ENCODE assay signal across 13 cellular contexts in the genomic region with DNA sequence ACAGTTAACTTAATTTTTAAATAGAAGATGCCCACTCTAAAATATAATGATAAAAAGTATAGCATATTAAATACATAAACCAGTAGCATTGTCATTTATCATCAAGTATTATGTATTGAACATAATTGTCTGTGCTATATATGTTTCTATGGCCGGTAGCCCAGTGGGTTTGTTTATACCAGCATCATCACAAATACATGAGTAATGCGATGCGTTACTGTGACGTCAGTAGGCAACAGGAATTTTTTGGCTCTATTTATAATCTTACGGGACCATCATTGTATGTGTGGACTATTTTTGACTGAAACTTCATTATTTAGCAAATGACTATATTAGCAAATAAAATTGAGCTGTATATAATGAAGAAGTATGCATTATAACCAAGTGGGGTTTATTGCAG.
DNase-seq lines count a peak whose midpoint lies in the region; TF ChIP-seq lines count a peak whose summit lies in the region.
"Had no signal": no experiment of that assay in that cellular context is flagged by ENCODE, and none has a peak within 500 bp of the region (broad histone marks: within the 10 kb centered on the region; RNA-seq: fewer than 3 reads in every experiment).

No MANE protein-coding gene starts in this region.

- no peak overlapping the region for H3K4me3 ChIP-seq in choroid plexus epithelial cell (ENCODE audit: low read depth, low read length)
- H3K4me3 ChIP-seq: BLaER1 treated with 17β-estradiol and CSF1 and Interleukin-3, amounts not matched to agents 10 nM and 100 nM; HAP-1 had no signal

- TF ChIP-seq CTCF in choroid plexus epithelial cell (conservative IDR thresholded peaks at IDR 0.05; ENCODE audit: low read depth, low read length) = no peak

- peak; percentile 19 for DNase-seq in EH (ENCODE audit: low read depth)
- peak; percentile 12 for DNase-seq in NCI-H460 (ENCODE audit: extremely low read depth, low read depth)
- DNase-seq in choroid plexus epithelial cell (ENCODE audit: low read depth) = peak; percentile 54
- DNase-seq in iris pigment epithelial cell (ENCODE audit: low read depth) = peak; percentile 76
- DNase-seq in posterior vena cava (ENCODE audit: low spot score) = no peak
- no peak for DNase-seq in ecto neural progenitor cell (ENCODE audit: low spot score)
- DNase-seq in putamen (ENCODE audit: low spot score) = no peak
- no peak for DNase-seq in HPDE6-E6E7 (ENCODE audit: extremely low spot score)
- DNase-seq: 8988T; CD4-positive, CD25-positive, alpha-beta regulatory T cell; DMS53 had no signal

- intact Hi-C loops in posterior vena cava (cut with DNase I) = no loop called here

Comparison
In these comparisons a context has a peak if more than half of its experiments do, and no peak if none do; other contexts are left out.
1. DNase-seq: peak in EH (single experiment), NCI-H460 (single experiment), choroid plexus epithelial cell (single experiment) and iris pigment epithelial cell (single experiment); none in posterior vena cava (single experiment), ecto neural progenitor cell (single experiment), putamen (single experiment) and HPDE6-E6E7 (single experiment).